Comparison of ENCODE assay signal across 30 cellular contexts in the genomic region with DNA sequence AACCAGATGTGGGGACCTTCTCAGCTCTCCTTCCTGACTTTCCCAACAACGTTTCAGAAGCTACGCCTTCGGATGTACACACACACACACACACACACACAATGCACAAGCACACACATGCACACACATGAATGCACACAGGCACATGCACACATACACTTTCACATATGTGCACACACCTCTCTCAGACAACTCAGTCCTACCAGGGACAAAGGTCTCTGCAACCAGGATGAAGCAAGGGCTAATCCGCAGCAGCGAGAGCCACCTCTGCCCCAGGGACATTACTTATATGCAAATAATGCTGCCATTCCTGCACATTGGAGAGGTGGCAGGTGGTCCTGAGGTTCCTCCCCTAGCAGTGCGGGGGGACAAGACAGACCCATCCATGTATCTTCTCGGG. TPM values are rescaled to one million over a fixed set of nuclear protein-coding genes. Genes with fewer than 3 reads are reported as not detected.
"Had no signal": no experiment of that assay in that cellular context is flagged by ENCODE, and none has a peak within 500 bp of the region (broad histone marks: within the 10 kb centered on the region; RNA-seq: fewer than 3 reads in every experiment).

No MANE protein-coding gene starts in this region.

- H3K4me1 Mint-ChIP-seq: activated CD4-positive, alpha-beta memory T cell treated with anti-CD3 and anti-CD28 coated beads, Interleukin-2, amount 10 ng/mL, durations not matched to agents 7 days and 5 days; activated CD4-positive, alpha-beta T cell treated with anti-CD3 and anti-CD28 coated beads for 36 hours; activated naive CD4-positive, alpha-beta T cell treated with anti-CD3 and anti-CD28 coated beads, Interleukin-2, amount 50 U/mL, for 24 hours had no signal

- H3K36me3 ChIP-seq: ascending aorta, SJCRH30 had no signal

- H3K4me2 ChIP-seq: SK-N-SH had no signal

- H3K9me3 ChIP-seq: SK-N-SH had no signal

- H3K36me3 Mint-ChIP-seq: activated naive CD4-positive, alpha-beta T cell treated with anti-CD3 and anti-CD28 coated beads, Interleukin-2, amount 50 U/mL, for 24 hours had no signal

- H3K27me3 ChIP-seq: ascending aorta, body of pancreas, SJCRH30 had no signal

- DNase-seq: activated CD4-positive, alpha-beta memory T cell treated with anti-CD3 and anti-CD28 coated beads, Interleukin-2, amount 10 ng/mL, durations not matched to agents 7 days and 5 days; activated CD4-positive, alpha-beta T cell treated with anti-CD3 and anti-CD28 coated beads for 36 hours; activated CD4-positive, alpha-beta T cell treated with anti-CD3 and anti-CD28 coated beads, Interleukin-2, amount 50 U/mL, for 1 hour; activated CD4-positive, CD25-positive, alpha-beta regulatory T cell; activated CD8-positive, alpha-beta memory T cell treated with anti-CD3 and anti-CD28 coated beads, Interleukin-2, amount 50 U/mL, for 4 hours; activated T-cell treated with anti-CD3 and anti-CD28 coated beads, Interleukin-2, amount 50 U/mL, for 72 hours; body of pancreas; central memory CD4-positive, alpha-beta T cell; Karpas-422; MM.1S; NCI-H1105; NCI-H1436; NCI-H1694 treated with DMSO at 0.1 percent for 48 hours; NCI-H2029 treated with DMSO at 0.1 percent for 48 hours; NCI-H345; NCI-H510A; NCI-H526 treated with DMSO at 0.1 percent for 48 hours; NCI-H82; RPMI8226; SJCRH30; SK-N-SH; T-helper 1 cell had no signal

- H3K27ac ChIP-seq: ascending aorta, body of pancreas, SJCRH30, VCaP had no signal

- ATAC-seq: activated CD4-positive, alpha-beta T cell treated with anti-CD3 and anti-CD28 coated beads for 36 hours; activated T-cell treated with anti-CD3 and anti-CD28 coated beads, Interleukin-2, amount 50 U/mL, for 72 hours; body of pancreas; Panc1; Right ventricle myocardium inferior had no signal

- H3K27ac Mint-ChIP-seq: activated CD4-positive, alpha-beta memory T cell treated with anti-CD3 and anti-CD28 coated beads, Interleukin-2, amount 10 ng/mL, durations not matched to agents 7 days and 5 days; activated CD4-positive, alpha-beta T cell treated with anti-CD3 and anti-CD28 coated beads for 36 hours; activated naive CD4-positive, alpha-beta T cell treated with anti-CD3 and anti-CD28 coated beads, Interleukin-2, amount 50 U/mL, for 24 hours; activated T-cell treated with anti-CD3 and anti-CD28 coated beads, Interleukin-2, amount 50 U/mL, for 72 hours had no signal

- H3K4me3 Mint-ChIP-seq: activated CD4-positive, alpha-beta memory T cell treated with anti-CD3 and anti-CD28 coated beads, Interleukin-2, amount 10 ng/mL, durations not matched to agents 7 days and 5 days; activated CD4-positive, alpha-beta T cell treated with anti-CD3 and anti-CD28 coated beads for 36 hours; activated naive CD4-positive, alpha-beta T cell treated with anti-CD3 and anti-CD28 coated beads, Interleukin-2, amount 50 U/mL, for 24 hours; activated T-cell treated with anti-CD3 and anti-CD28 coated beads, Interleukin-2, amount 50 U/mL, for 72 hours had no signal

- H3K4me3 ChIP-seq: ascending aorta, body of pancreas, SJCRH30 had no signal

- H3K9ac ChIP-seq: SK-N-SH had no signal

- H3K9me3 Mint-ChIP-seq: activated CD4-positive, alpha-beta memory T cell treated with anti-CD3 and anti-CD28 coated beads, Interleukin-2, amount 10 ng/mL, durations not matched to agents 7 days and 5 days had no signal

- FAIRE-seq: bronchial epithelial cell had no signal

RNA-seq across cellular contexts. Expression of a gene that starts 27.4 kb away (rescaled TPM):
- total RNA-seq: activated CD4-positive, alpha-beta memory T cell treated with anti-CD3 and anti-CD28 coated beads, Interleukin-2, amount 10 ng/mL, durations not matched to agents 7 days and 5 days; activated CD4-positive, alpha-beta T cell treated with anti-CD3 and anti-CD28 coated beads for 36 hours; activated T-cell treated with anti-CD3 and anti-CD28 coated beads, Interleukin-2, amount 50 U/mL, for 72 hours; ascending aorta; body of pancreas; bronchial epithelial cell; OCI-LY7; SJCRH30; T-helper 2 cell treated with Interferon-gamma antibody and Interleukin-4, amounts not matched to agents 100 ng/mL and 5 ng/mL, for 36 hours had no signal
- polyA plus RNA-seq: SK-N-SH had no signal
